Comparison of ENCODE assay signal across 1 cellular context in genomic region chr11:34809191-34810106, GRCh38.
TF ChIP-seq lines count a peak whose summit lies in the region.

No MANE protein-coding gene starts in this region.

TF ChIP-seq in K562, 482 proteins besides CTCF, POLR2A, EP300 and RAD21 (continued from another document and continues in another):
- TF ChIP-seq, protein P1, sequence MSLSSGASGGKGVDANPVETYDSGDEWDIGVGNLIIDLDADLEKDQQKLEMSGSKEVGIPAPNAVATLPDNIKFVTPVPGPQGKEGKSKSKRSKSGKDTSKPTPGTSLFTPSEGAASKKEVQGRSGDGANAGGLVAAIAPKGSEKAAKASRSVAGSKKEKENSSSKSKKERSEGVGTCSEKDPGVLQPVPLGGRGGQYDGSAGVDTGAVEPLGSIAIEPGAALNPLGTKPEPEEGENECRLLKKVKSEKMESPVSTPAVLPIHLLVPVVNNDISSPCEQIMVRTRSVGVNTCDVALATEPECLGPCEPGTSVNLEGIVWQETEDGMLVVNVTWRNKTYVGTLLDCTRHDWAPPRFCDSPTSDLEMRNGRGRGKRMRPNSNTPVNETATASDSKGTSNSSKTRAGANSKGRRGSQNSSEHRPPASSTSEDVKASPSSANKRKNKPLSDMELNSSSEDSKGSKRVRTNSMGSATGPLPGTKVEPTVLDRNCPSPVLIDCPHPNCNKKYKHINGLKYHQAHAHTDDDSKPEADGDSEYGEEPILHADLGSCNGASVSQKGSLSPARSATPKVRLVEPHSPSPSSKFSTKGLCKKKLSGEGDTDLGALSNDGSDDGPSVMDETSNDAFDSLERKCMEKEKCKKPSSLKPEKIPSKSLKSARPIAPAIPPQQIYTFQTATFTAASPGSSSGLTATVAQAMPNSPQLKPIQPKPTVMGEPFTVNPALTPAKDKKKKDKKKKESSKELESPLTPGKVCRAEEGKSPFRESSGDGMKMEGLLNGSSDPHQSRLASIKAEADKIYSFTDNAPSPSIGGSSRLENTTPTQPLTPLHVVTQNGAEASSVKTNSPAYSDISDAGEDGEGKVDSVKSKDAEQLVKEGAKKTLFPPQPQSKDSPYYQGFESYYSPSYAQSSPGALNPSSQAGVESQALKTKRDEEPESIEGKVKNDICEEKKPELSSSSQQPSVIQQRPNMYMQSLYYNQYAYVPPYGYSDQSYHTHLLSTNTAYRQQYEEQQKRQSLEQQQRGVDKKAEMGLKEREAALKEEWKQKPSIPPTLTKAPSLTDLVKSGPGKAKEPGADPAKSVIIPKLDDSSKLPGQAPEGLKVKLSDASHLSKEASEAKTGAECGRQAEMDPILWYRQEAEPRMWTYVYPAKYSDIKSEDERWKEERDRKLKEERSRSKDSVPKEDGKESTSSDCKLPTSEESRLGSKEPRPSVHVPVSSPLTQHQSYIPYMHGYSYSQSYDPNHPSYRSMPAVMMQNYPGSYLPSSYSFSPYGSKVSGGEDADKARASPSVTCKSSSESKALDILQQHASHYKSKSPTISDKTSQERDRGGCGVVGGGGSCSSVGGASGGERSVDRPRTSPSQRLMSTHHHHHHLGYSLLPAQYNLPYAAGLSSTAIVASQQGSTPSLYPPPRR (CRISPR knock-in tag; IDR thresholded peaks at IDR 0.05; ENCODE audit: borderline replicate concordance) = no peak
- TF ChIP-seq ZNF507 (tag; conservative IDR thresholded peaks at IDR 0.05) (no peak), MAZ (CRISPR knock-in tag; conservative IDR thresholded peaks at IDR 0.05 in 1 of 2, IDR thresholded peaks at IDR 0.05 in 1 of 2) (0 out of 4 replicates have a peak, but pooled peaks of 1 of the 2 experiments have one; percentile 22), BMI1 (IDR thresholded peaks at IDR 0.05; ENCODE audit: low read length) (no peak), GTF3C2 (IDR thresholded peaks at IDR 0.05; ENCODE audit: borderline replicate concordance, extremely low read depth, insufficient read length) (no peak), CBX8 (IDR thresholded peaks at IDR 0.05; ENCODE audit: borderline replicate concordance, extremely low read depth, low read depth, low read length, poor library complexity, severe bottlenecking) (no peak), ZNF140 (CRISPR knock-in tag; IDR thresholded peaks at IDR 0.05) (no peak), HMGN3 (IDR thresholded peaks at IDR 0.05; ENCODE audit: borderline replicate concordance, extremely low read depth, insufficient read length, low read depth, low read length) (peak; percentile 55), IRF1 (CRISPR knock-in tag; IDR thresholded peaks at IDR 0.05; ENCODE audit: borderline replicate concordance) (no peak), RBM22 (IDR thresholded peaks at IDR 0.05; ENCODE audit: low read depth, low read length, poor library complexity, severe bottlenecking) (no peak), E2F4 (CRISPR knock-in tag; IDR thresholded peaks at IDR 0.05; ENCODE audit: low read depth) (no peak), NR4A1 (CRISPR knock-in tag; IDR thresholded peaks at IDR 0.05) (no peak), NR4A1 (tag; IDR thresholded peaks at IDR 0.05) (peak; percentile 78; the same call in 1 of the 2 replicates), SREBF2 (CRISPR knock-in tag; IDR thresholded peaks at IDR 0.05) (no peak), HSF4 (CRISPR knock-in tag; IDR thresholded peaks at IDR 0.05; ENCODE audit: borderline replicate concordance) (no peak), CEBPG (CRISPR knock-in tag; IDR thresholded peaks at IDR 0.05) (peak; percentile 95), CEBPG (tag; conservative IDR thresholded peaks at IDR 0.05 in 1 of 2, IDR thresholded peaks at IDR 0.05 in 1 of 2) (peak; percentile 95 to 98), PRDM10 (IDR thresholded peaks at IDR 0.05; ENCODE audit: partially characterized antibody) (no peak), PTTG1 (tag; IDR thresholded peaks at IDR 0.05; ENCODE audit: low read depth) (peak; percentile 82), ZSCAN29 (IDR thresholded peaks at IDR 0.05) (no peak), NR2C2 (CRISPR knock-in tag; IDR thresholded peaks at IDR 0.05) (no peak), NR2C2 (tag; IDR thresholded peaks at IDR 0.05) (peak; percentile 46; the same call in 1 of the 2 replicates), ERF (CRISPR knock-in tag; IDR thresholded peaks at IDR 0.05) (no peak), CREM (IDR thresholded peaks at IDR 0.05; ENCODE audit: low read depth) (peak; percentile 59), MAFF (IDR thresholded peaks at IDR 0.05; ENCODE audit: low read length) (peak; percentile 5; the same call in 1 of the 2 replicates), E2F5 (CRISPR knock-in tag; IDR thresholded peaks at IDR 0.05) (no peak), HNRNPL (IDR thresholded peaks at IDR 0.05; ENCODE audit: low read depth, low read length) (no peak), TCF7 (IDR thresholded peaks at IDR 0.05; ENCODE audit: borderline replicate concordance) (no peak), NRF1 (conservative IDR thresholded peaks at IDR 0.05 in 1 of 2, IDR thresholded peaks at IDR 0.05 in 1 of 2) (peak in 1 of 2 experiments; percentile 17; a peak in 1 of 4 replicates), ZNF232 (CRISPR knock-in tag; IDR thresholded peaks at IDR 0.05) (no peak), CBX2 (IDR thresholded peaks at IDR 0.05; ENCODE audit: insufficient read depth, low read length, poor library complexity, severe bottlenecking) (no peak), ZNF165 (CRISPR knock-in tag; IDR thresholded peaks at IDR 0.05; ENCODE audit: borderline replicate concordance) (no peak), MLLT1 (IDR thresholded peaks at IDR 0.05) (no peak), ZNF146 (CRISPR knock-in tag; IDR thresholded peaks at IDR 0.05; ENCODE audit: unreplicated experiment) (no peak), FOXA1 (IDR thresholded peaks at IDR 0.05; ENCODE audit: borderline replicate concordance) (no peak), RNF2 (IDR thresholded peaks at IDR 0.05) (peak; percentile 98), GATAD2A (IDR thresholded peaks at IDR 0.05) (no peak)
- TF ChIP-seq, protein P2, sequence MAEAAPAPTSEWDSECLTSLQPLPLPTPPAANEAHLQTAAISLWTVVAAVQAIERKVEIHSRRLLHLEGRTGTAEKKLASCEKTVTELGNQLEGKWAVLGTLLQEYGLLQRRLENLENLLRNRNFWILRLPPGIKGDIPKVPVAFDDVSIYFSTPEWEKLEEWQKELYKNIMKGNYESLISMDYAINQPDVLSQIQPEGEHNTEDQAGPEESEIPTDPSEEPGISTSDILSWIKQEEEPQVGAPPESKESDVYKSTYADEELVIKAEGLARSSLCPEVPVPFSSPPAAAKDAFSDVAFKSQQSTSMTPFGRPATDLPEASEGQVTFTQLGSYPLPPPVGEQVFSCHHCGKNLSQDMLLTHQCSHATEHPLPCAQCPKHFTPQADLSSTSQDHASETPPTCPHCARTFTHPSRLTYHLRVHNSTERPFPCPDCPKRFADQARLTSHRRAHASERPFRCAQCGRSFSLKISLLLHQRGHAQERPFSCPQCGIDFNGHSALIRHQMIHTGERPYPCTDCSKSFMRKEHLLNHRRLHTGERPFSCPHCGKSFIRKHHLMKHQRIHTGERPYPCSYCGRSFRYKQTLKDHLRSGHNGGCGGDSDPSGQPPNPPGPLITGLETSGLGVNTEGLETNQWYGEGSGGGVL (CRISPR knock-in tag; IDR thresholded peaks at IDR 0.05) = no peak
- TF ChIP-seq, protein P3, sequence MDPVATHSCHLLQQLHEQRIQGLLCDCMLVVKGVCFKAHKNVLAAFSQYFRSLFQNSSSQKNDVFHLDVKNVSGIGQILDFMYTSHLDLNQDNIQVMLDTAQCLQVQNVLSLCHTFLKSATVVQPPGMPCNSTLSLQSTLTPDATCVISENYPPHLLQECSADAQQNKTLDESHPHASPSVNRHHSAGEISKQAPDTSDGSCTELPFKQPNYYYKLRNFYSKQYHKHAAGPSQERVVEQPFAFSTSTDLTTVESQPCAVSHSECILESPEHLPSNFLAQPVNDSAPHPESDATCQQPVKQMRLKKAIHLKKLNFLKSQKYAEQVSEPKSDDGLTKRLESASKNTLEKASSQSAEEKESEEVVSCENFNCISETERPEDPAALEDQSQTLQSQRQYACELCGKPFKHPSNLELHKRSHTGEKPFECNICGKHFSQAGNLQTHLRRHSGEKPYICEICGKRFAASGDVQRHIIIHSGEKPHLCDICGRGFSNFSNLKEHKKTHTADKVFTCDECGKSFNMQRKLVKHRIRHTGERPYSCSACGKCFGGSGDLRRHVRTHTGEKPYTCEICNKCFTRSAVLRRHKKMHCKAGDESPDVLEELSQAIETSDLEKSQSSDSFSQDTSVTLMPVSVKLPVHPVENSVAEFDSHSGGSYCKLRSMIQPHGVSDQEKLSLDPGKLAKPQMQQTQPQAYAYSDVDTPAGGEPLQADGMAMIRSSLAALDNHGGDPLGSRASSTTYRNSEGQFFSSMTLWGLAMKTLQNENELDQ (CRISPR knock-in tag; IDR thresholded peaks at IDR 0.05; ENCODE audit: borderline replicate concordance) = no peak
